In the genomic region with DNA sequence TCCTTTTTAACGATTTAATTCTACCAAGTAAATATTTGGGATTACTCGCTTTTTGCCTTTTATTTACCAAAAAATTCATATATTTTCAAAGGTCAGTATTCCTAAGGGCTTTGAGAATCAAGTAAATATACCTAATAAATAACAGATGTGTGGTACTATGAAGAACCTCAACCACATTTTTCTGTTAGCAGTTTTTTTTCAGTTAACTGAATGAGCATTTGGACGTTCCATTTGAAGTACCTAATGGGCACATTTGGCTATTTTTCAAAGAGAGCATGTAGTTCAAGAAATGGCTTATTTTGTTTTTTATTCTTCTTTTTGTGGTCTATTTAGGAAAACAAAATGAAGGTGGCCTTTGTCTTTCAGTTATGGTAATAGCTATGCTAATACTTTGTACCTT, we compare ENCODE assay signal across 22 cellular contexts.
"Had no signal": no experiment of that assay in that cellular context is flagged by ENCODE, and none has a peak within 500 bp of the region (broad histone marks: within the 10 kb centered on the region; RNA-seq: fewer than 3 reads in every experiment).

No MANE protein-coding gene starts in this region.

- H3K9me3 Mint-ChIP-seq: activated CD4-positive, alpha-beta T cell treated with anti-CD3 and anti-CD28 coated beads, Interleukin-2, amount 10 ng/mL, durations not matched to agents 7 days and 5 days; activated naive CD4-positive, alpha-beta T cell treated with anti-CD3 and anti-CD28 coated beads, Interleukin-2, amount 10 ng/mL, durations not matched to agents 7 days and 5 days; activated naive CD8-positive, alpha-beta T cell treated with anti-CD3 and anti-CD28 coated beads, Interleukin-2, amount 50 U/mL, for 24 hours; activated T-cell treated with anti-CD3 and anti-CD28 coated beads, Interleukin-2, amount 50 U/mL, for 24 hours; natural killer cell had no signal

- FAIRE-seq: keratinocyte, small intestine had no signal

- H3K36me3 Mint-ChIP-seq: activated naive CD4-positive, alpha-beta T cell treated with anti-CD3 and anti-CD28 coated beads, Interleukin-2, amount 10 ng/mL, durations not matched to agents 7 days and 5 days; natural killer cell had no signal

- H3K4me3 ChIP-seq: ascending aorta, esophagus muscularis mucosa, gastrocnemius medialis, lung, ovary, right lobe of liver, stomach, upper lobe of left lung had no signal

- H3K27ac ChIP-seq: ascending aorta, esophagus muscularis mucosa, gastrocnemius medialis, ovary, right lobe of liver, stomach, upper lobe of left lung had no signal

- H3K27ac Mint-ChIP-seq: activated CD4-positive, alpha-beta T cell treated with anti-CD3 and anti-CD28 coated beads, Interleukin-2, amount 10 ng/mL, durations not matched to agents 7 days and 5 days; activated CD8-positive, alpha-beta T cell treated with anti-CD3 and anti-CD28 coated beads, Interleukin-2, amount 10 ng/mL, durations not matched to agents 7 days and 5 days; activated naive CD4-positive, alpha-beta T cell treated with anti-CD3 and anti-CD28 coated beads, Interleukin-2, amount 10 ng/mL, durations not matched to agents 7 days and 5 days; activated naive CD8-positive, alpha-beta T cell treated with anti-CD3 and anti-CD28 coated beads, Interleukin-2, amount 50 U/mL, for 24 hours; natural killer cell had no signal

- H3K4me1 ChIP-seq: ascending aorta, esophagus muscularis mucosa, gastrocnemius medialis, upper lobe of left lung had no signal

- H3K27me3 ChIP-seq: ascending aorta, esophagus muscularis mucosa, gastrocnemius medialis, ovary, right lobe of liver, stomach, upper lobe of left lung had no signal

- H3K9me3 ChIP-seq: ascending aorta, esophagus muscularis mucosa, gastrocnemius medialis, ovary, stomach, upper lobe of left lung had no signal

- DNase-seq: activated CD4-positive, alpha-beta T cell treated with anti-CD3 and anti-CD28 coated beads, Interleukin-2, amount 10 ng/mL, durations not matched to agents 7 days and 5 days; activated CD8-positive, alpha-beta T cell treated with anti-CD3 and anti-CD28 coated beads, Interleukin-2, amount 10 ng/mL, durations not matched to agents 7 days and 5 days; activated naive CD4-positive, alpha-beta T cell treated with anti-CD3 and anti-CD28 coated beads, Interleukin-2, amount 10 ng/mL, durations not matched to agents 7 days and 5 days; activated naive CD8-positive, alpha-beta T cell treated with anti-CD3 and anti-CD28 coated beads, Interleukin-2, amount 50 U/mL, for 24 hours; activated T-cell treated with anti-CD3 and anti-CD28 coated beads, Interleukin-2, amount 50 U/mL, for 24 hours; effector CD8-positive, alpha-beta T cell; gastrocnemius medialis; head of caudate nucleus; natural killer cell; ovary; right lobe of liver; small intestine; stimulated activated CD4-positive, alpha-beta T cell treated with anti-CD3 and anti-CD28 coated beads, Interleukin-15, amount 100 ng/mL, for 24 hours; stimulated activated CD4-positive, alpha-beta T cell treated with anti-CD3 and anti-CD28 coated beads, Interleukin-4, amount 100 ng/mL, for 1 hour; stomach; upper lobe of left lung had no signal

- H3K4me3 Mint-ChIP-seq: activated CD4-positive, alpha-beta T cell treated with anti-CD3 and anti-CD28 coated beads, Interleukin-2, amount 10 ng/mL, durations not matched to agents 7 days and 5 days; activated CD8-positive, alpha-beta T cell treated with anti-CD3 and anti-CD28 coated beads, Interleukin-2, amount 10 ng/mL, durations not matched to agents 7 days and 5 days; activated naive CD4-positive, alpha-beta T cell treated with anti-CD3 and anti-CD28 coated beads, Interleukin-2, amount 10 ng/mL, durations not matched to agents 7 days and 5 days; activated naive CD8-positive, alpha-beta T cell treated with anti-CD3 and anti-CD28 coated beads, Interleukin-2, amount 50 U/mL, for 24 hours; activated T-cell treated with anti-CD3 and anti-CD28 coated beads, Interleukin-2, amount 50 U/mL, for 24 hours; natural killer cell had no signal

- H3K4me1 Mint-ChIP-seq: activated CD4-positive, alpha-beta T cell treated with anti-CD3 and anti-CD28 coated beads, Interleukin-2, amount 10 ng/mL, durations not matched to agents 7 days and 5 days; activated naive CD4-positive, alpha-beta T cell treated with anti-CD3 and anti-CD28 coated beads, Interleukin-2, amount 10 ng/mL, durations not matched to agents 7 days and 5 days; activated naive CD8-positive, alpha-beta T cell treated with anti-CD3 and anti-CD28 coated beads, Interleukin-2, amount 50 U/mL, for 24 hours had no signal

- H3K27me3 Mint-ChIP-seq: activated CD4-positive, alpha-beta T cell treated with anti-CD3 and anti-CD28 coated beads, Interleukin-2, amount 10 ng/mL, durations not matched to agents 7 days and 5 days; activated naive CD4-positive, alpha-beta T cell treated with anti-CD3 and anti-CD28 coated beads, Interleukin-2, amount 10 ng/mL, durations not matched to agents 7 days and 5 days; activated naive CD8-positive, alpha-beta T cell treated with anti-CD3 and anti-CD28 coated beads, Interleukin-2, amount 50 U/mL, for 24 hours; activated T-cell treated with anti-CD3 and anti-CD28 coated beads, Interleukin-2, amount 50 U/mL, for 24 hours had no signal

- H3K36me3 ChIP-seq: esophagus muscularis mucosa, gastrocnemius medialis, ovary, right lobe of liver, stomach, upper lobe of left lung had no signal

- ATAC-seq: activated CD4-positive, CD25-positive, alpha-beta regulatory T cell treated with anti-CD3 and anti-CD28 coated beads, Interleukin-2, amount 50 U/mL, for 24 hours; activated CD8-positive, alpha-beta T cell treated with anti-CD3 and anti-CD28 coated beads, Interleukin-2, amount 10 ng/mL, durations not matched to agents 7 days and 5 days; activated naive CD8-positive, alpha-beta T cell treated with anti-CD3 and anti-CD28 coated beads, Interleukin-2, amount 50 U/mL, for 24 hours; gastrocnemius medialis; left lobe of liver; natural killer cell; right lobe of liver had no signal
